1 cellular context compared by ENCODE assay signal in genomic region chr15:58078591-58078990, GRCh38.
TF ChIP-seq lines count a peak whose summit lies in the region.

No MANE protein-coding gene starts in this region.

TF ChIP-seq in WTC11, 78 proteins besides CTCF, POLR2A, EP300 and RAD21 (continued from another document):
- TF ChIP-seq PREB (CRISPR knock-in tag; IDR thresholded peaks at IDR 0.05; ENCODE audit: borderline replicate concordance) (no peak), ELF4 (CRISPR knock-in tag; IDR thresholded peaks at IDR 0.05; ENCODE audit: low read depth) (no peak), ESRRA (CRISPR knock-in tag; IDR thresholded peaks at IDR 0.05; ENCODE audit: borderline replicate concordance) (no peak), ATF6 (CRISPR knock-in tag; IDR thresholded peaks at IDR 0.05) (no peak), E2F1 (CRISPR knock-in tag; IDR thresholded peaks at IDR 0.05) (no peak), MLX (CRISPR knock-in tag; IDR thresholded peaks at IDR 0.05) (no peak), TCF7 (CRISPR knock-in tag; IDR thresholded peaks at IDR 0.05; ENCODE audit: low read depth) (no peak), CREM (CRISPR knock-in tag; IDR thresholded peaks at IDR 0.05) (no peak), ZNF263 (CRISPR knock-in tag; IDR thresholded peaks at IDR 0.05; ENCODE audit: low read depth) (no peak), FOXK1 (CRISPR knock-in tag; IDR thresholded peaks at IDR 0.05) (no peak), PRDM15 (CRISPR knock-in tag; IDR thresholded peaks at IDR 0.05) (no peak), GABPB1 (CRISPR knock-in tag; IDR thresholded peaks at IDR 0.05) (no peak)
